ENCODE assay signal across 1 cellular context in the genomic region with DNA sequence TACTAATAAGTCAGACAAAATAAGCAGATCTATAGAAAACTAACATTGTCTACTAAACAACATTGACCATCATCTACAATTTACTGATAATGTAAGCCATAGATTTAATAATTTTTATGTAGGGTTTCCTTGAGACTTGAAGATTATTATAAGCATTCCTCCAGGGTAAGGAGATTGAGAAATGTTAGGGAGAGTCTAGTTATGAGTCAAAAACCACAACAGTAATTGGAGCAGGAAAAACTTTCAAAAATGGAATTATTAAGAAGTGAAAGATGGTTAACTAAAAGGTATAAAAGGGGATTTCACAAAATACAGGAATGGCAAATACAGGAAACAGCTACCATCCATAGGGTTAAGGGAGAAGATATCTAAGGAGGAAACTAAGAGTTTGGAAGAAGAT.
TF ChIP-seq lines count a peak whose summit lies in the region.

No MANE protein-coding gene starts in this region.

TF ChIP-seq in HCT116, 20 proteins besides CTCF, POLR2A, EP300 and RAD21 (continued from another document):
- TF ChIP-seq, protein P1, sequence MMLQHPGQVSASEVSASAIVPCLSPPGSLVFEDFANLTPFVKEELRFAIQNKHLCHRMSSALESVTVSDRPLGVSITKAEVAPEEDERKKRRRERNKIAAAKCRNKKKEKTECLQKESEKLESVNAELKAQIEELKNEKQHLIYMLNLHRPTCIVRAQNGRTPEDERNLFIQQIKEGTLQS (IDR thresholded peaks at IDR 0.05): no peak
- TF ChIP-seq SP1 (IDR thresholded peaks at IDR 0.05; ENCODE audit: low read depth): no peak
